Comparison of ENCODE assay signal across 22 cellular contexts in the genomic region with DNA sequence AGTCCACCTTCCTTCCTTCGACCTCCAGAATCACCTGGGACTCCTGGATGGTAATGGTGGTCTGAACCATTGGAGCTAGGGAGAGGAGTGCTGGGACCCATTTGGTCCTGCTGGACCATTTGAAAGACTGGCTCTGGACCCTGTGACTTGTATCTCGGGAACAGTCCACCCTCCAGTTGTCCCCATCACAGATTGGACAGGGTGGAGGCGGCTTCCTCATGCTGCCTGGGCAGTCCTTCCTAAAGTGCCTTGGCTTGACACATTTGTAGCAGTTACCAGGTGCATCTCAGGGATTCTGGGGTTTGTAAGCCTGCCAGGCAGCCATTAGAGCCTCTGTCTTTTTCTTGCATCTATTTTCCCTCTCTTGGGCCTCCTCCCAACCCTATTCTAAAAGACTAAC.
"Had no signal": no experiment of that assay in that cellular context is flagged by ENCODE, and none has a peak within 500 bp of the region (broad histone marks: within the 10 kb centered on the region; RNA-seq: fewer than 3 reads in every experiment).

No MANE protein-coding gene starts in this region.

- H3K4me3 Mint-ChIP-seq: dendritic cell treated with granulocyte-macrophage colony-stimulating factor and Interleukin-4, amounts not matched to agents 40 ng/mL and 50 ng/mL, for 4 days; effector memory CD8-positive, alpha-beta T cell; endodermal cell had no signal

- H3K9me3 Mint-ChIP-seq: endodermal cell had no signal

- DNase-seq: colonic mucosa; cortex of kidney; dermis blood vessel endothelial cell; dorsolateral prefrontal cortex; effector CD4-positive, alpha-beta T cell; effector CD8-positive, alpha-beta T cell; effector memory CD4-positive, alpha-beta T cell; effector memory CD8-positive, alpha-beta T cell; endodermal cell; erythroblast; esophagus squamous epithelium; foreskin fibroblast; foreskin keratinocyte; foreskin melanocyte; gastrocnemius medialis; glutamatergic neuron; head of caudate nucleus; heart left ventricle; heart right ventricle had no signal

- ATAC-seq: effector memory CD8-positive, alpha-beta T cell; esophagus mucosa; foreskin keratinocyte; gastrocnemius medialis; gastroesophageal sphincter; heart left ventricle; heart right ventricle had no signal

- H3K27ac Mint-ChIP-seq: dendritic cell treated with granulocyte-macrophage colony-stimulating factor and Interleukin-4, amounts not matched to agents 40 ng/mL and 50 ng/mL, for 4 days; effector memory CD8-positive, alpha-beta T cell; endodermal cell had no signal
